9 cellular contexts compared by ENCODE assay signal in the genomic region with DNA sequence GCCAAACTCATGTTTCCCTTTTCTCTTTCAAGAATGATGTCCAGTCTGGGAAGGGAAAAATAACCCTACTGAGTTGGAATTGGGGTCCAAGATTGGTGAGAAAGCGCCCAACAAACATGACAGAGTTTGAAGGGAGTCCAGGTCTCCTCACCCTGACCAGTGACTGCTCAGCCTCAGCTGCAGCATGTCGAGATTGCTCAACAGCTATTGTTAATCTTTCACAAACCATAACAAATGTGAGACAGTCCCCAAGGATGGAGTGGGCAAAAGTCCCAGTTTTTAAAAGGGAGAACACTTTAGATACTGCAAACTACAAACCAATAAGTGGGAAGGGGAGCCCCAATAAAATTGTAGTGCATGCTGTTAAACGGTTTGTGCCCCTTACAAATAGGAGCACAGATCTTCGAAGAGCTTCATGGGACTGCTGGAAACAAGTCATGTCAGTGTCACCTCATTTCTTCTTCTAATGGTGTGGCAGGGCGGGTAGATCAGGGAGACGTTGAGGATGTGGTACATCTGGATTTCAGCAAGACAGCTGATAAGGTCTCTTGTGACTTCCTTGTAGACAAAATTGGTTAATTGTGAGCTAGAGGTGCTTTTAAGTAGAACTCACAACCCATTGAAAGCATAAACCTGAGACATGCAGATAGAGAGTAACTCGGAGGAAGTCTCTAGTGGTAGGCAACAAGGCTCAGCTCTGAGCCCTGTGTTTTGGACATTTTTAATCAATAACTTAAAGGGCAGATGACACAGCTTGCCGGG.
DNase-seq lines count a peak whose midpoint lies in the region; ATAC-seq and TF ChIP-seq lines count a peak whose summit lies in the region.
"Had no signal": no experiment of that assay in that cellular context is flagged by ENCODE, and none has a peak within 500 bp of the region (broad histone marks: within the 10 kb centered on the region; RNA-seq: fewer than 3 reads in every experiment).

No MANE protein-coding gene starts in this region.

- no peak overlapping the region for H3K56ac ChIP-seq in IMR-90 (ENCODE audit: extremely low read depth, insufficient read depth, low read length)

- DNase-seq in IMR-90 (peak; percentile 51), heart left ventricle (peak in 2 of 5 donors; percentile 39 to 55), smooth muscle cell (lab: John Stamatoyannopoulos, UW; ENCODE audit: unreplicated experiment) (no peak)
- no peak for DNase-seq in activated CD8-positive, alpha-beta T cell treated with anti-CD3 and anti-CD28 coated beads for 36 hours
- DNase-seq in activated CD4-positive, alpha-beta T cell treated with anti-CD3 and anti-CD28 coated beads for 36 hours, result no peak
- DNase-seq in activated CD4-positive, alpha-beta T cell treated with anti-CD3 and anti-CD28 coated beads for 48 hours, result no peak
- DNase-seq: activated B cell treated with CpG ODN at 0.5 μM for 24 hours, caudate nucleus had no signal

- H4K20me1 ChIP-seq in IMR-90 (ENCODE audit: insufficient read depth, low read length) (no peaks in the 10 kb centered on the region), smooth muscle cell (ENCODE audit: low read depth) (no peaks in the 10 kb centered on the region)

- no peak for TF ChIP-seq RAD21 in IMR-90 (IDR thresholded peaks at IDR 0.05; ENCODE audit: low read length)

- dilution Hi-C loops in IMR-90 (cut with HindIII; ENCODE audit: low sequenced_read_pairs, unreplicated experiment), result no loop called here

- H2AFZ ChIP-seq in IMR-90 (replicated peaks; ENCODE audit: low read length, poor library complexity), result no peak overlapping the region
- H2AFZ ChIP-seq in smooth muscle cell (ENCODE audit: low read depth), result no peak overlapping the region

- H3K4me2 ChIP-seq in IMR-90 (ENCODE audit: low read depth, low read length) (peak overlapping the region; percentile 35; the same call in 1 of the 2 replicates), smooth muscle cell (peak overlapping the region; percentile 16)

- H3K27me3 Mint-ChIP-seq in activated CD8-positive, alpha-beta T cell treated with anti-CD3 and anti-CD28 coated beads for 36 hours, result no peaks in the 10 kb centered on the region
- H3K27me3 Mint-ChIP-seq in activated CD4-positive, alpha-beta T cell treated with anti-CD3 and anti-CD28 coated beads for 36 hours, result no peaks in the 10 kb centered on the region

- H3K9me1 ChIP-seq in IMR-90 (ENCODE audit: insufficient read depth, low read length), result peaks cover 15% of the 10 kb centered on the region; the same call in 1 of the 2 replicates

- H3K9me3 ChIP-seq in IMR-90 (ENCODE audit: control insufficient read depth, insufficient read depth, low read length) (no peaks in the 10 kb centered on the region; the same call in 1 of the 2 replicates), heart left ventricle (no peaks in the 10 kb centered on the region), smooth muscle cell (replicated peaks; ENCODE audit: low read depth) (no peaks in the 10 kb centered on the region)

- no peak for TF ChIP-seq CTCF in IMR-90 (conservative IDR thresholded peaks at IDR 0.05; ENCODE audit: low read depth, low read length)
- no peak for TF ChIP-seq CTCF in activated CD8-positive, alpha-beta T cell treated with anti-CD3 and anti-CD28 coated beads for 36 hours (IDR thresholded peaks at IDR 0.05)
- TF ChIP-seq CTCF in heart left ventricle (IDR thresholded peaks at IDR 0.05), result no peak
- no peak for TF ChIP-seq CTCF in smooth muscle cell (IDR thresholded peaks at IDR 0.05; ENCODE audit: borderline replicate concordance, insufficient read depth, poor library complexity, severe bottlenecking)

- H2BK5ac ChIP-seq in IMR-90 (ENCODE audit: low read depth, low read length, poor library complexity, severe bottlenecking), result no peak overlapping the region

- H2BK15ac ChIP-seq in IMR-90 (ENCODE audit: low read depth, low read length), result no peak overlapping the region

- H3K23ac ChIP-seq in IMR-90 (ENCODE audit: low read depth, low read length), result 0 out of 2 replicates have a peak overlapping the region, but pooled peaks have one; percentile 40

- peak overlapping the region; percentile 17; the same call in 1 of the 2 replicates for H3K4ac ChIP-seq in IMR-90 (ENCODE audit: low read depth, low read length)

- peaks cover 4% of the 10 kb centered on the region for H3K4me1 ChIP-seq in IMR-90 (ENCODE audit: control insufficient read depth, insufficient read depth, low read length)
- H3K4me1 ChIP-seq in heart left ventricle, result peaks cover 0 to 40% (median 16%) of the 10 kb centered on the region in 12 donors
- no peaks in the 10 kb centered on the region for H3K4me1 ChIP-seq in smooth muscle cell (ENCODE audit: low read depth)

- 0 out of 4 replicates have a peak overlapping the region, but pooled peaks of 1 of the 2 experiments have one; percentile 11 for H4K8ac ChIP-seq in IMR-90 (ENCODE audit: low read depth in 2 of 2, low read length in 2 of 2)

- POLR2A ChIA-PET in IMR-90 (lab: Charles Lee; ENCODE audit: unreplicated experiment), result no interaction called here
- POLR2A ChIA-PET in activated CD8-positive, alpha-beta T cell treated with anti-CD3 and anti-CD28 coated beads for 36 hours (lab: Charles Lee), result interaction anchor here (1.1 kb wide), 1 partner anchor 13 kb away, joined by 3 read pairs; no protein-coding TSS in a partner anchor
- POLR2A ChIA-PET in activated CD4-positive, alpha-beta T cell treated with anti-CD3 and anti-CD28 coated beads for 36 hours (lab: Charles Lee), result no interaction called here

- H3F3A ChIP-seq in smooth muscle cell (ENCODE audit: low read depth), result peaks cover 4% of the 10 kb centered on the region

- H2BK20ac ChIP-seq in IMR-90 (ENCODE audit: low read depth, low read length), result peak overlapping the region; percentile 16; the same call in 1 of the 2 replicates

- H3K27ac ChIP-seq in IMR-90 (ENCODE audit: insufficient read depth, low read length) (no peak overlapping the region), heart left ventricle (peak overlapping the region in 3 of 12 donors; percentile 4 to 14 (median 11)), smooth muscle cell (ENCODE audit: low read depth) (no peak overlapping the region)

- H3K18ac ChIP-seq in IMR-90 (ENCODE audit: low read depth, low read length), result no peak overlapping the region

- no peak overlapping the region for H4K91ac ChIP-seq in IMR-90 (ENCODE audit: insufficient read depth, low read depth, low read length)

- no peaks in the 10 kb centered on the region for H3K36me3 ChIP-seq in IMR-90 (ENCODE audit: control insufficient read depth, insufficient read depth, low read length)
- no peaks in the 10 kb centered on the region for H3K36me3 ChIP-seq in heart left ventricle
- H3K36me3 ChIP-seq in smooth muscle cell (ENCODE audit: low read depth), result no peaks in the 10 kb centered on the region

- peaks cover 6% of the 10 kb centered on the region for H3K4me1 Mint-ChIP-seq in activated CD8-positive, alpha-beta T cell treated with anti-CD3 and anti-CD28 coated beads for 36 hours (ENCODE audit: low read depth)
- H3K4me1 Mint-ChIP-seq in activated CD4-positive, alpha-beta T cell treated with anti-CD3 and anti-CD28 coated beads for 36 hours, result peaks cover 10% of the 10 kb centered on the region
- H3K4me1 Mint-ChIP-seq: activated B cell treated with CpG ODN at 0.5 μM for 24 hours had no signal

- H3K14ac ChIP-seq in IMR-90 (replicated peaks; ENCODE audit: low read depth, low read length), result peak overlapping the region; percentile 53; the same call in 1 of the 2 replicates

- H3K27ac Mint-ChIP-seq in activated CD8-positive, alpha-beta T cell treated with anti-CD3 and anti-CD28 coated beads for 36 hours, result no peak overlapping the region
- no peak overlapping the region for H3K27ac Mint-ChIP-seq in activated CD4-positive, alpha-beta T cell treated with anti-CD3 and anti-CD28 coated beads for 36 hours
- H3K27ac Mint-ChIP-seq: activated B cell treated with CpG ODN at 0.5 μM for 24 hours had no signal

- H3K27me3 ChIP-seq in IMR-90 (ENCODE audit: control insufficient read depth, insufficient read depth, low read length) (no peaks in the 10 kb centered on the region), heart left ventricle (no peaks in the 10 kb centered on the region), smooth muscle cell (ENCODE audit: low read depth) (no peaks in the 10 kb centered on the region)

- no TSS peak for BruUV-seq in IMR-90 (replicated peaks; lab: Mats Ljungman, UMichigan)

- H2AK5ac ChIP-seq in IMR-90 (ENCODE audit: low read depth, low read length), result peak overlapping the region; percentile 31; the same call in 1 of the 2 replicates

- H3K36me3 Mint-ChIP-seq in activated CD8-positive, alpha-beta T cell treated with anti-CD3 and anti-CD28 coated beads for 36 hours (ENCODE audit: low read depth), result no peaks in the 10 kb centered on the region
- H3K36me3 Mint-ChIP-seq in activated CD4-positive, alpha-beta T cell treated with anti-CD3 and anti-CD28 coated beads for 36 hours (ENCODE audit: low read depth), result no peaks in the 10 kb centered on the region

- intact Hi-C loops in IMR-90 (cut with micrococcal nuclease), result no loop called here
- intact Hi-C loops in activated CD8-positive, alpha-beta T cell treated with anti-CD3 and anti-CD28 coated beads for 36 hours (cut with micrococcal nuclease), result no loop called here
- intact Hi-C loops in heart left ventricle (cut with DNase I), result loop anchor here in 1 of 10 donors (10.0 kb wide), 1 partner anchor 121 kb away; no protein-coding TSS in a partner anchor
- intact Hi-C loops in activated CD4-positive, alpha-beta T cell treated with anti-CD3 and anti-CD28 coated beads for 36 hours (cut with DNase I, micrococcal nuclease), result no loop called here

- WGBS in IMR-90 (ENCODE audit: extremely low coverage in 2 of 2, insufficient read length in 1 of 2), 2 experiments, result no CpG with 5 or more reads among the region's 8 CpGs
- WGBS in heart left ventricle, 4 donors, result 46 to 64% (median 58%) methylated on average over 8 of the region's 8 CpGs
- WGBS in smooth muscle cell (ENCODE audit: low lambda C conversion rate), result 33% methylated on average over 8 of the region's 8 CpGs

- H3K4me3 Mint-ChIP-seq in activated CD8-positive, alpha-beta T cell treated with anti-CD3 and anti-CD28 coated beads for 36 hours, result no peak overlapping the region
- no peak overlapping the region for H3K4me3 Mint-ChIP-seq in activated CD4-positive, alpha-beta T cell treated with anti-CD3 and anti-CD28 coated beads for 36 hours
- H3K4me3 Mint-ChIP-seq: activated B cell treated with CpG ODN at 0.5 μM for 24 hours had no signal

- in situ Hi-C loops in IMR-90 (cut with MboI; ENCODE audit: low sequenced_read_pairs), result no loop called here

- no peak overlapping the region for H2AK9ac ChIP-seq in IMR-90 (replicated peaks; ENCODE audit: low read depth, low read length, poor library complexity)

- ATAC-seq in IMR-90 (ENCODE audit: low read depth) (peak; percentile 69), heart left ventricle (peak; percentile 48 to 78 (median 58)), HG03280 (IDR thresholded peaks at IDR 0.05; ENCODE audit: unreplicated experiment) (no peak)
- peak; percentile 17 for ATAC-seq in activated CD8-positive, alpha-beta T cell treated with anti-CD3 and anti-CD28 coated beads for 36 hours
- no peak for ATAC-seq in activated CD4-positive, alpha-beta T cell treated with anti-CD3 and anti-CD28 coated beads for 36 hours

- CTCF ChIA-PET in IMR-90 (lab: Yijun Ruan, JAX), result interaction anchor here (1.3 kb wide), 1 partner anchor 56 kb away, joined by 5 read pairs; no protein-coding TSS in a partner anchor
- CTCF ChIA-PET in activated CD8-positive, alpha-beta T cell treated with anti-CD3 and anti-CD28 coated beads for 36 hours (lab: Charles Lee), result interaction anchor here (0.9 to 1.7 kb wide), 4 partner anchors 9 to 172 kb away, joined by 3 to 5 read pairs (median 4); no protein-coding TSS in a partner anchor
- CTCF ChIA-PET in activated CD4-positive, alpha-beta T cell treated with anti-CD3 and anti-CD28 coated beads for 36 hours (lab: Charles Lee), result interaction anchor here (0.5 to 1.1 kb wide), 4 partner anchors 7 to 989 kb away, joined by 3 read pairs; no protein-coding TSS in a partner anchor

- H2BK120ac ChIP-seq in IMR-90 (ENCODE audit: low read depth, low read length), result 0 out of 2 replicates have a peak overlapping the region, but pooled peaks have one; percentile 7

- H3K4me3 ChIP-seq in IMR-90 (ENCODE audit: insufficient read depth, low read depth, low read length) (no peak overlapping the region), heart left ventricle (peak overlapping the region in 1 of 12 donors; percentile 15), smooth muscle cell (no peak overlapping the region)

- TF ChIP-seq POLR2A in IMR-90 (IDR thresholded peaks at IDR 0.05; ENCODE audit: low read depth, low read length) (no peak), heart left ventricle (IDR thresholded peaks at IDR 0.05) (no peak)

- H3K9ac ChIP-seq in IMR-90 (ENCODE audit: low read depth, low read length), result no peak overlapping the region
- no peak overlapping the region for H3K9ac ChIP-seq in smooth muscle cell (ENCODE audit: low read depth)

- H3K79me2 ChIP-seq in smooth muscle cell (ENCODE audit: low read depth), result no peaks in the 10 kb centered on the region

- H3K9me3 Mint-ChIP-seq in activated CD8-positive, alpha-beta T cell treated with anti-CD3 and anti-CD28 coated beads for 36 hours, result no peaks in the 10 kb centered on the region
- peaks cover 1% of the 10 kb centered on the region for H3K9me3 Mint-ChIP-seq in activated CD4-positive, alpha-beta T cell treated with anti-CD3 and anti-CD28 coated beads for 36 hours (ENCODE audit: low read depth)
- H3K9me3 Mint-ChIP-seq: activated B cell treated with CpG ODN at 0.5 μM for 24 hours had no signal

- no peak overlapping the region for H4K5ac ChIP-seq in IMR-90 (ENCODE audit: low read depth, low read length)

- H3K79me1 ChIP-seq in IMR-90 (ENCODE audit: low read depth in 1 of 2, low read length in 2 of 2), result no peaks in the 10 kb centered on the region

Comparison
In these comparisons a context has a peak if more than half of its experiments do, and no peak if none do; other contexts are left out.
1. ATAC-seq: peak in IMR-90 (single experiment), activated CD8-positive, alpha-beta T cell treated with anti-CD3 and anti-CD28 coated beads for 36 hours (single experiment) and heart left ventricle (4 of 4); none in activated CD4-positive, alpha-beta T cell treated with anti-CD3 and anti-CD28 coated beads for 36 hours (single experiment) and HG03280 (single experiment).